10 cellular contexts compared by ENCODE assay signal in genomic region chr10:132398566-132398991, GRCh38. TPM values are rescaled to one million over a fixed set of nuclear protein-coding genes. Genes with fewer than 3 reads are reported as not detected.
A peak's percentile ranks its signal among the peaks of the same experiment; 100 is the strongest.
DNase-seq lines count a peak whose midpoint lies in the region; ATAC-seq, FAIRE-seq and TF ChIP-seq lines count a peak whose summit lies in the region.
"Had no signal": no experiment of that assay in that cellular context is flagged by ENCODE, and none has a peak within 500 bp of the region (broad histone marks: within the 10 kb centered on the region; RNA-seq: fewer than 3 reads in every experiment).

No MANE protein-coding gene starts in this region.

- no CpG with 5 or more reads among the region's 13 CpGs for WGBS in right lobe of liver (ENCODE audit: insufficient coverage, low coverage, low lambda C conversion rate, missing lambda C conversion rate)
- WGBS in HepG2 (ENCODE audit: low lambda C conversion rate): 90% methylated on average over 10 of the region's 13 CpGs
- WGBS in urinary bladder: 86% methylated on average over 13 of the region's 13 CpGs

- H3K27me3 ChIP-seq in right lobe of liver (no peaks in the 10 kb centered on the region), HepG2 (ENCODE audit: control insufficient read depth in 1 of 2, insufficient read depth in 2 of 2, low read length in 2 of 2) (peaks cover 8 to 19% of the 10 kb centered on the region in 2 experiments; a peak in 3 of 5 replicates), bronchial epithelial cell (ENCODE audit: control insufficient read depth, insufficient read depth, low read length) (no peaks in the 10 kb centered on the region), mucosa of stomach (ENCODE audit: control insufficient read depth, insufficient read depth, low read length) (no peaks in the 10 kb centered on the region)

- H3K9ac ChIP-seq in HepG2 (ENCODE audit: insufficient read depth, low read depth, low read length) (no peak overlapping the region), mucosa of stomach (ENCODE audit: low read length) (peak overlapping the region; percentile 92)

- ATAC-seq in right lobe of liver (no peak), HepG2 (no peak)

- TF ChIP-seq RAD21 in HepG2 (CRISPR knock-in tag; IDR thresholded peaks at IDR 0.05): no peak

- H3K4me1 ChIP-seq in right lobe of liver (peaks cover 0 to 10% (median 3%) of the 10 kb centered on the region in 4 donors), HepG2 (ENCODE audit: insufficient read depth, low read length) (peaks cover 33% of the 10 kb centered on the region), mucosa of stomach (ENCODE audit: control insufficient read depth, insufficient read depth, low read length) (peaks cover 68% of the 10 kb centered on the region), urinary bladder (ENCODE audit: insufficient read depth) (no peaks in the 10 kb centered on the region)

- FAIRE-seq in HepG2 (lab: Jason Lieb, UNC) (no peak), bronchial epithelial cell (lab: Jason Lieb, UNC) (no peak)

- H2AFZ ChIP-seq in HepG2 (ENCODE audit: low read length): no peak overlapping the region

- H4K20me1 ChIP-seq in HepG2 (ENCODE audit: insufficient read depth, low read length): no peaks in the 10 kb centered on the region

- no peak for TF ChIP-seq POLR2A in right lobe of liver (IDR thresholded peaks at IDR 0.05)
- TF ChIP-seq POLR2A in HepG2 (IDR thresholded peaks at IDR 0.05; ENCODE audit: insufficient read depth in 1 of 2, low read depth in 2 of 2, low read length in 2 of 2): no peak

- H3K79me2 ChIP-seq in HepG2 (ENCODE audit: insufficient read depth, low read length): no peaks in the 10 kb centered on the region

- CTCF ChIA-PET in HepG2 (lab: Yijun Ruan, JAX; ENCODE audit: low intra/inter-chr PET ratio, low total read pairs): no interaction called here

- H3K4me3 ChIP-seq in right lobe of liver: no peak overlapping the region
- H3K4me3 ChIP-seq in HepG2 (replicated peaks in 1 of 3; ENCODE audit: insufficient read depth in 1 of 3, low read depth in 2 of 3, low read length in 3 of 3): no peak overlapping the region; a peak in 1 of 6 replicates
- peak overlapping the region; percentile 75 for H3K4me3 ChIP-seq in bronchial epithelial cell (ENCODE audit: low read depth, low read length)
- H3K4me3 ChIP-seq in mucosa of stomach (ENCODE audit: low read length): peak overlapping the region; percentile 75
- H3K4me3 ChIP-seq in urinary bladder (ENCODE audit: low read depth, low read length): no peak overlapping the region

- no peak for TF ChIP-seq CTCF in right lobe of liver (IDR thresholded peaks at IDR 0.05)
- TF ChIP-seq CTCF in HepG2 (CRISPR knock-in tag; IDR thresholded peaks at IDR 0.05): no peak
- no peak for TF ChIP-seq CTCF in bronchial epithelial cell (IDR thresholded peaks at IDR 0.05; ENCODE audit: insufficient read depth, low read length, severe bottlenecking)

- in situ Hi-C loops in HepG2 (cut with HindIII; ENCODE audit: extremely low pct_ligation_motif_present, low pct_unique_long_range_greater_than_20kb): no loop called here

- H3K9me3 ChIP-seq in right lobe of liver: no peaks in the 10 kb centered on the region
- no peaks in the 10 kb centered on the region for H3K9me3 ChIP-seq in HepG2 (ENCODE audit: low read length)
- no peaks in the 10 kb centered on the region for H3K9me3 ChIP-seq in mucosa of stomach (ENCODE audit: control insufficient read depth, low read length)

- POLR2A ChIA-PET in HepG2 (lab: Yijun Ruan, JAX): no interaction called here

- intact Hi-C loops in right lobe of liver (cut with DNase I): loop anchor here in 1 of 2 donors (10.0 kb wide), 1 partner anchor 64 kb away; the partner anchor contains the start of gene LRRC27
- intact Hi-C loops in HepG2 (cut with micrococcal nuclease; ENCODE audit: unreplicated experiment): no loop called here

- TF ChIP-seq EP300 in HepG2 (IDR thresholded peaks at IDR 0.05; ENCODE audit: low read depth in 2 of 2, low read length in 2 of 2): no peak
- TF ChIP-seq EP300 in HepG2 (CRISPR knock-in tag; IDR thresholded peaks at IDR 0.05; ENCODE audit: borderline replicate concordance): no peak

- H3K36me3 ChIP-seq in right lobe of liver (no peaks in the 10 kb centered on the region), HepG2 (replicated peaks in 1 of 2; ENCODE audit: control insufficient read depth in 1 of 2, insufficient read depth in 2 of 2, low read length in 2 of 2) (no peaks in the 10 kb centered on the region; a peak in 1 of 5 replicates), bronchial epithelial cell (ENCODE audit: control insufficient read depth, insufficient read depth, low read length) (peaks cover 2% of the 10 kb centered on the region), mucosa of stomach (ENCODE audit: control insufficient read depth, insufficient read depth, low read length) (no peaks in the 10 kb centered on the region), urinary bladder (ENCODE audit: insufficient read depth) (no peaks in the 10 kb centered on the region)

- H3K4me2 ChIP-seq in HepG2 (ENCODE audit: low read depth, low read length): no peak overlapping the region

- DNase-seq in right lobe of liver (peak in 2 of 3 donors; percentile 25 to 57), HepG2 (ENCODE audit: low spot score) (no peak), bronchial epithelial cell (ENCODE audit: low read depth) (no peak)
- no peak for DNase-seq in activated effector memory CD4-positive, alpha-beta T cell treated with Interleukin-2 at 50 U/mL for 16 hours
- no peak for DNase-seq in stimulated activated CD4-positive, alpha-beta T cell treated with anti-CD3 and anti-CD28 coated beads, Interleukin-4, amount 100 ng/mL, for 4 hours
- no peak for DNase-seq in activated CD4-positive, alpha-beta T cell treated with anti-CD3 and anti-CD28 coated beads for 1 hour
- DNase-seq: activated CD4-positive, CD25-positive, alpha-beta regulatory T cell; DMS79 had no signal

- H3K27ac ChIP-seq in right lobe of liver (no peak overlapping the region), HepG2 (ENCODE audit: extremely low read length, insufficient read depth, low read length) (no peak overlapping the region), urinary bladder (ENCODE audit: low read depth) (peak overlapping the region; percentile 83)

- no TSS peak for BruUV-seq in HepG2 (replicated peaks; lab: Mats Ljungman, UMichigan)

TF ChIP-seq in HepG2, 621 proteins besides CTCF, POLR2A, EP300 and RAD21:
- no peak for TF ChIP-seq MBD4 (IDR thresholded peaks at IDR 0.05; ENCODE audit: borderline replicate concordance, low read length)
- TF ChIP-seq ZNF562 (CRISPR knock-in tag; IDR thresholded peaks at IDR 0.05; ENCODE audit: borderline replicate concordance): no peak
- no peak for TF ChIP-seq IRF2 (CRISPR knock-in tag; IDR thresholded peaks at IDR 0.05)

RNA-seq across cellular contexts. Expression of gene PWWP2B, which starts 1.6 kb away (rescaled TPM):
- 10 to 100 TPM in 1 of 6 experiments, 1 to 10 TPM in 5; 3.0 to 12.2 (median 5.1) TPM for total RNA-seq in right lobe of liver
- total RNA-seq in HepG2 (2016; rRNA removed; fragmentation: Illumina TruSeq; extraction: Trizol): 3.5 and 4.7 TPM in 2 replicates
- total RNA-seq in HepG2 (2016; cell fraction: cytosol; rRNA removed; fragmentation: Illumina TruSeq; extraction: Trizol; ENCODE audit: low read depth): 1.3 and 1.8 TPM in 2 replicates
- 3.2 and 5.1 TPM in 2 replicates for total RNA-seq in HepG2 (2016; cell fraction: insoluble cytoplasmic fraction; rRNA removed; fragmentation: Illumina TruSeq; extraction: Trizol)
- total RNA-seq in HepG2 (2016; cell fraction: membrane; rRNA removed; fragmentation: Illumina TruSeq; extraction: Trizol): 3.2 and 3.7 TPM in 2 replicates
- 2.9 and 3.1 TPM in 2 replicates for total RNA-seq in HepG2 (2016; cell fraction: nucleus; rRNA removed; fragmentation: Illumina TruSeq; extraction: Trizol)
- 2.3 and 3.7 TPM in 2 replicates for polyA plus RNA-seq in HepG2 (2011; rRNA removed)
- 3.1 and 4.4 TPM in 2 replicates for polyA plus RNA-seq in HepG2 (2011; cell fraction: cytosol; rRNA removed)
- 12.7 and 14.5 TPM in 2 replicates for polyA plus RNA-seq in HepG2 (2011; cell fraction: nucleus; rRNA removed)
- polyA plus RNA-seq in HepG2 (2012): 2.3 and 4.1 TPM in 2 replicates
- polyA plus RNA-seq in HepG2 (2016; cell fraction: cytosol; fragmentation: Illumina TruSeq; extraction: Trizol; ENCODE audit: low read depth): 1.2 and 1.3 TPM in 2 replicates
- 2.8 and 3.2 TPM in 2 replicates for polyA plus RNA-seq in HepG2 (2016; cell fraction: insoluble cytoplasmic fraction; fragmentation: Illumina TruSeq; extraction: Trizol; ENCODE audit: low read depth)
- 2.2 and 2.3 TPM in 2 replicates for polyA plus RNA-seq in HepG2 (2016; cell fraction: membrane; fragmentation: Illumina TruSeq; extraction: Trizol; ENCODE audit: low read depth)
- 5.4 and 5.6 TPM in 2 replicates for polyA plus RNA-seq in HepG2 (2016; cell fraction: nucleus; fragmentation: Illumina TruSeq; extraction: Trizol; ENCODE audit: insufficient read depth, low read depth)
- polyA minus RNA-seq in HepG2 (2011; rRNA and poly(A)+ RNA removed; ENCODE audit: low replicate concordance): 3.9 and 6.3 TPM in 2 replicates
- polyA minus RNA-seq in HepG2 (2011; cell fraction: cytosol; rRNA and poly(A)+ RNA removed): 4.8 and 5.9 TPM in 2 replicates
- 2.7 and 3.5 TPM in 2 replicates for polyA minus RNA-seq in HepG2 (2011; cell fraction: nucleus; rRNA and poly(A)+ RNA removed)
- total RNA-seq in bronchial epithelial cell: 39.4 and 40.0 TPM in 2 replicates
- 6.8 TPM for total RNA-seq in urinary bladder
- polyA plus RNA-seq in urinary bladder: 16.6 TPM

Comparison
In these comparisons a context has a peak if more than half of its experiments do, and no peak if none do; other contexts are left out.
1. DNase-seq: peak in right lobe of liver (2 of 3); none in HepG2 (single experiment), bronchial epithelial cell (single experiment), activated effector memory CD4-positive, alpha-beta T cell treated with Interleukin-2 at 50 U/mL for 16 hours (single experiment), stimulated activated CD4-positive, alpha-beta T cell treated with anti-CD3 and anti-CD28 coated beads, Interleukin-4, amount 100 ng/mL, for 4 hours (0 of 2) and activated CD4-positive, alpha-beta T cell treated with anti-CD3 and anti-CD28 coated beads for 1 hour (single experiment).
2. H3K4me3 ChIP-seq: peak in bronchial epithelial cell (single experiment) and mucosa of stomach (single experiment); none in right lobe of liver (0 of 3), HepG2 (0 of 3) and urinary bladder (single experiment).